22 cellular contexts compared by ENCODE assay signal in the genomic region with DNA sequence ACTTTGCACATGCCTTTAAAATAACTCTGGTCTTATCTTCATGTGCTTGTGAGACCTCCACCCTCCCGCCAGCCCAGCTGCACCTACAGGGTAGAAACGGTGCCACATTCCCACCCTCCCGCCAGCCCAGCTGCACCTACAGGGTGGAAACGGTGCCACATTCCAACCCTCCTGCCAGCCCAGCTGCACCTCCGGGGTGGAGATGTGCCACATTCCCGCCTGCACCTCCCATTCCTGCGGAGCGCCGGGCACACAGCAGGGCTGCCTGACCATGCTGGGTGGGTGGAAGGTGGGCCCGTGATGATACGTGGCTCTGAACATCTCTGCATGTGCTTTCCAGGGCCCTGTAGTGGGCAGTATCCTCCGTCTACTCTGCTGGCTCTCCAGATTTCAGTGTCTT.
A peak's percentile ranks its signal among the peaks of the same experiment; 100 is the strongest.
DNase-seq lines count a peak whose midpoint lies in the region; ATAC-seq, FAIRE-seq and TF ChIP-seq lines count a peak whose summit lies in the region.
"Had no signal": no experiment of that assay in that cellular context is flagged by ENCODE, and none has a peak within 500 bp of the region (broad histone marks: within the 10 kb centered on the region; RNA-seq: fewer than 3 reads in every experiment).

No MANE protein-coding gene starts in this region.

- no peaks in the 10 kb centered on the region for H3K9me2 ChIP-seq in SK-N-SH

- peaks cover 7% of the 10 kb centered on the region; the same call in 1 of the 2 replicates for H3K9me3 ChIP-seq in HepG2 (ENCODE audit: low read length)
- H3K9me3 ChIP-seq in trophoblast cell (ENCODE audit: insufficient read depth, low read depth, low read length): peaks cover 6% of the 10 kb centered on the region
- no peaks in the 10 kb centered on the region for H3K9me3 ChIP-seq in tibial nerve
- no peaks in the 10 kb centered on the region; the same call in 1 of the 2 replicates for H3K9me3 ChIP-seq in SK-N-SH
- H3K9me3 ChIP-seq: HAP-1 had no signal

- no peaks in the 10 kb centered on the region for H3K79me2 ChIP-seq in HepG2 (ENCODE audit: insufficient read depth, low read length)
- H3K79me2 ChIP-seq in trophoblast cell (ENCODE audit: control insufficient read depth, insufficient read depth, low read length, poor library complexity): no peaks in the 10 kb centered on the region
- no peaks in the 10 kb centered on the region for H3K79me2 ChIP-seq in SK-N-SH (ENCODE audit: insufficient read depth)

- H2BK120ac ChIP-seq in trophoblast cell (ENCODE audit: insufficient read depth, low read length, poor library complexity): no peak overlapping the region

- H3K18ac ChIP-seq in trophoblast cell (ENCODE audit: low read length): no peak overlapping the region

- peak; percentile 54 for ATAC-seq in HepG2

- no peak overlapping the region for H3K4me2 ChIP-seq in HepG2 (ENCODE audit: low read depth, low read length)
- no peak overlapping the region for H3K4me2 ChIP-seq in trophoblast cell (ENCODE audit: low read length)
- H3K4me2 ChIP-seq in SK-N-SH: no peak overlapping the region
- H3K4me2 ChIP-seq: KMS-11 had no signal

- TF ChIP-seq EP300 in HepG2 (IDR thresholded peaks at IDR 0.05; ENCODE audit: low read depth in 2 of 2, low read length in 2 of 2) (no peak), HepG2 (CRISPR knock-in tag; IDR thresholded peaks at IDR 0.05; ENCODE audit: borderline replicate concordance) (no peak), tibial nerve (IDR thresholded peaks at IDR 0.05) (no peak), SK-N-SH (IDR thresholded peaks at IDR 0.05; ENCODE audit: borderline replicate concordance in 1 of 2, low read depth in 1 of 2, low read length in 1 of 2) (no peak)

- POLR2A ChIA-PET in HepG2 (lab: Yijun Ruan, JAX) (no interaction called here), SK-N-SH (lab: Yijun Ruan, JAX) (no interaction called here)

- TF ChIP-seq RAD21 in HepG2 (CRISPR knock-in tag; IDR thresholded peaks at IDR 0.05): no peak
- no peak for TF ChIP-seq RAD21 in SK-N-SH (IDR thresholded peaks at IDR 0.05; ENCODE audit: low read length)

- H4K8ac ChIP-seq in trophoblast cell (ENCODE audit: low read depth, low read length): no peak overlapping the region

- no peak for TF ChIP-seq POLR2A in HepG2 (IDR thresholded peaks at IDR 0.05; ENCODE audit: insufficient read depth in 1 of 2, low read depth in 2 of 2, low read length in 2 of 2)
- TF ChIP-seq POLR2A in tibial nerve (IDR thresholded peaks at IDR 0.05): no peak

- H3K9ac ChIP-seq in HepG2 (ENCODE audit: insufficient read depth, low read depth, low read length) (no peak overlapping the region), trophoblast cell (ENCODE audit: low read length) (no peak overlapping the region), SK-N-SH (no peak overlapping the region)
- H3K9ac ChIP-seq: KMS-11 had no signal

- no peak overlapping the region for H2BK5ac ChIP-seq in trophoblast cell (ENCODE audit: low read depth, low read length, poor library complexity)

- H3K4ac ChIP-seq in trophoblast cell (ENCODE audit: low read depth, low read length): no peak overlapping the region

- no TSS peak for BruUV-seq in HepG2 (replicated peaks; lab: Mats Ljungman, UMichigan)

- H3F3A ChIP-seq in SK-N-SH (replicated peaks; ENCODE audit: insufficient read depth): no peaks in the 10 kb centered on the region

- no peak overlapping the region for H2BK12ac ChIP-seq in trophoblast cell (ENCODE audit: low read length)

- no peak overlapping the region for H3K4me3 ChIP-seq in HepG2 (replicated peaks in 1 of 3; ENCODE audit: insufficient read depth in 1 of 3, low read depth in 2 of 3, low read length in 3 of 3)
- peak overlapping the region; percentile 44 for H3K4me3 ChIP-seq in trophoblast cell (ENCODE audit: low read depth, low read length)
- no peak overlapping the region for H3K4me3 ChIP-seq in tibial nerve
- H3K4me3 ChIP-seq in SK-N-SH (ENCODE audit: low read depth in 2 of 2, low read length in 1 of 2): no peak overlapping the region
- H3K4me3 ChIP-seq: HAP-1 had no signal

- H3K14ac ChIP-seq in trophoblast cell (ENCODE audit: low read length): no peak overlapping the region

- WGBS in HepG2 (ENCODE audit: low lambda C conversion rate): 22% methylated on average over 12 of the region's 12 CpGs
- no CpG with 5 or more reads among the region's 12 CpGs for WGBS in trophoblast cell (ENCODE audit: extremely low coverage, insufficient coverage, insufficient read length)
- WGBS in tibial nerve, 2 donors: 91 to 95% methylated on average over 12 of the region's 12 CpGs
- WGBS in SK-N-SH (ENCODE audit: low lambda C conversion rate): 57% methylated on average over 12 of the region's 12 CpGs

- H3K23ac ChIP-seq in trophoblast cell (ENCODE audit: low read length): no peak overlapping the region

- DNase-seq in SW480 (ENCODE audit: low spot score) (peak; percentile 69), HepG2 (ENCODE audit: low spot score) (no peak), trophoblast cell (no peak), GM03348 (ENCODE audit: low spot score) (no peak), tibial nerve (ENCODE audit: low spot score in 2 of 2) (no peak), NCI-H2171 (lab: John Stamatoyannopoulos, UW) (no peak), SK-N-SH (no peak)
- DNase-seq: Calu3; CD8-positive, alpha-beta memory T cell; HFFc6; NCI-H1048; NCI-H1417; NCI-H1694; NCI-H2029 treated with DMSO at 0.1 percent for 48 hours; NCI-H2227 treated with DMSO at 0.1 percent for 48 hours; NCI-H526 treated with DMSO at 0.1 percent for 48 hours; Right ventricle myocardium superior; RPMI8226 had no signal

- no peak for FAIRE-seq in HepG2 (lab: Jason Lieb, UNC)
- FAIRE-seq: GM18507 had no signal

- no peaks in the 10 kb centered on the region for H4K20me1 ChIP-seq in HepG2 (ENCODE audit: insufficient read depth, low read length)
- H4K20me1 ChIP-seq in SK-N-SH (ENCODE audit: insufficient read depth): no peaks in the 10 kb centered on the region

- H3K36me3 ChIP-seq in HepG2 (replicated peaks in 1 of 2; ENCODE audit: control insufficient read depth in 1 of 2, insufficient read depth in 2 of 2, low read length in 2 of 2) (no peaks in the 10 kb centered on the region), trophoblast cell (ENCODE audit: control insufficient read depth in 1 of 2, insufficient read depth in 2 of 2, low read length in 2 of 2) (no peaks in the 10 kb centered on the region), tibial nerve (no peaks in the 10 kb centered on the region), SK-N-SH (replicated peaks in 1 of 2; ENCODE audit: control insufficient read depth in 1 of 2, insufficient read depth in 2 of 2, low read length in 1 of 2) (no peaks in the 10 kb centered on the region)
- H3K36me3 ChIP-seq: HAP-1 had no signal

- no peak overlapping the region for H2AFZ ChIP-seq in HepG2 (ENCODE audit: low read length)
- no peak overlapping the region for H2AFZ ChIP-seq in trophoblast cell (ENCODE audit: insufficient read depth, low read length, poor library complexity)
- H2AFZ ChIP-seq in SK-N-SH (ENCODE audit: low read depth): no peak overlapping the region

- no peak overlapping the region for H4K12ac ChIP-seq in trophoblast cell (ENCODE audit: low read depth, low read length)

- H4K91ac ChIP-seq in trophoblast cell (ENCODE audit: low read depth, low read length): no peak overlapping the region

- in situ Hi-C loops in HepG2 (cut with HindIII; ENCODE audit: extremely low pct_ligation_motif_present, low pct_unique_long_range_greater_than_20kb): no loop called here

- no peak overlapping the region for H2AK5ac ChIP-seq in trophoblast cell (ENCODE audit: low read length)

- H3K4me1 ChIP-seq in HepG2 (ENCODE audit: insufficient read depth, low read length): no peaks in the 10 kb centered on the region
- no peaks in the 10 kb centered on the region for H3K4me1 ChIP-seq in trophoblast cell (ENCODE audit: control insufficient read depth in 1 of 2, insufficient read depth in 2 of 2, low read length in 2 of 2)
- H3K4me1 ChIP-seq in tibial nerve: no peaks in the 10 kb centered on the region
- peaks cover 0 to 24% of the 10 kb centered on the region in 2 experiments; a peak in 2 of 4 replicates for H3K4me1 ChIP-seq in SK-N-SH (ENCODE audit: control insufficient read depth in 1 of 2, insufficient read depth in 2 of 2, low read depth in 1 of 2, low read length in 1 of 2)
- H3K4me1 ChIP-seq: HAP-1 had no signal

- H3K79me1 ChIP-seq in trophoblast cell (ENCODE audit: low read length): no peaks in the 10 kb centered on the region

- CTCF ChIA-PET in HepG2 (lab: Yijun Ruan, JAX; ENCODE audit: low intra/inter-chr PET ratio, low total read pairs): no interaction called here
- CTCF ChIA-PET in SK-N-SH (lab: Yijun Ruan, JAX): interaction anchor here (1.3 kb wide), 1 partner anchor 132 kb away, joined by 3 read pairs; no protein-coding TSS in a partner anchor

- intact Hi-C loops in HepG2 (cut with micrococcal nuclease; ENCODE audit: unreplicated experiment): no loop called here

- H3K27me3 ChIP-seq in HepG2 (ENCODE audit: control insufficient read depth in 1 of 2, insufficient read depth in 2 of 2, low read length in 2 of 2) (peaks cover 0 to 5% of the 10 kb centered on the region in 2 experiments; a peak in 1 of 5 replicates), trophoblast cell (ENCODE audit: insufficient read depth, low read length) (no peaks in the 10 kb centered on the region), tibial nerve (no peaks in the 10 kb centered on the region), SK-N-SH (ENCODE audit: insufficient read depth) (no peaks in the 10 kb centered on the region)

- TF ChIP-seq CTCF in HepG2 (CRISPR knock-in tag; IDR thresholded peaks at IDR 0.05) (no peak), tibial nerve (IDR thresholded peaks at IDR 0.05) (no peak), SK-N-SH (IDR thresholded peaks at IDR 0.05) (no peak)

- H3K27ac ChIP-seq in cingulate gyrus (ENCODE audit: low read depth, low read length) (peak overlapping the region; percentile 14), HepG2 (ENCODE audit: extremely low read length, insufficient read depth, low read length) (no peak overlapping the region), trophoblast cell (ENCODE audit: low read depth, low read length) (no peak overlapping the region), tibial nerve (no peak overlapping the region), SK-N-SH (ENCODE audit: low read depth in 2 of 2, low read length in 1 of 2) (no peak overlapping the region; a peak in 1 of 4 replicates)
- H3K27ac ChIP-seq: KMS-11 had no signal

TF ChIP-seq in HepG2, 621 proteins besides CTCF, POLR2A, EP300 and RAD21:
- TF ChIP-seq SAFB2 (CRISPR knock-in tag; IDR thresholded peaks at IDR 0.05; ENCODE audit: borderline replicate concordance, low read depth): no peak

TF ChIP-seq in SK-N-SH, 30 proteins besides CTCF, POLR2A, EP300 and RAD21 (continues in another document):
- TF ChIP-seq, protein P1, sequence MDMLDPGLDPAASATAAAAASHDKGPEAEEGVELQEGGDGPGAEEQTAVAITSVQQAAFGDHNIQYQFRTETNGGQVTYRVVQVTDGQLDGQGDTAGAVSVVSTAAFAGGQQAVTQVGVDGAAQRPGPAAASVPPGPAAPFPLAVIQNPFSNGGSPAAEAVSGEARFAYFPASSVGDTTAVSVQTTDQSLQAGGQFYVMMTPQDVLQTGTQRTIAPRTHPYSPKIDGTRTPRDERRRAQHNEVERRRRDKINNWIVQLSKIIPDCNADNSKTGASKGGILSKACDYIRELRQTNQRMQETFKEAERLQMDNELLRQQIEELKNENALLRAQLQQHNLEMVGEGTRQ (IDR thresholded peaks at IDR 0.05; ENCODE audit: borderline replicate concordance, low read depth, low read length): no peak
- no peak for TF ChIP-seq RXRA (IDR thresholded peaks at IDR 0.05; ENCODE audit: borderline replicate concordance, low read depth)
